ENCODE assay signal across 10 cellular contexts in genomic region chr11:68036141-68036716, GRCh38. TPM values are rescaled to one million over a fixed set of nuclear protein-coding genes. Genes with fewer than 3 reads are reported as not detected.
A peak's percentile ranks its signal among the peaks of the same experiment; 100 is the strongest.
DNase-seq lines count a peak whose midpoint lies in the region; ATAC-seq and TF ChIP-seq lines count a peak whose summit lies in the region.
"Had no signal": no experiment of that assay in that cellular context is flagged by ENCODE, and none has a peak within 500 bp of the region (broad histone marks: within the 10 kb centered on the region; RNA-seq: fewer than 3 reads in every experiment).

No MANE protein-coding gene starts in this region.

- H3K4me3 Mint-ChIP-seq in activated CD4-positive, alpha-beta T cell treated with anti-CD3 and anti-CD28 coated beads, Interleukin-2, amount 10 ng/mL, durations not matched to agents 7 days and 5 days = no peak overlapping the region

- peaks cover 33% of the 10 kb centered on the region for H3K4me1 Mint-ChIP-seq in activated CD4-positive, alpha-beta T cell treated with anti-CD3 and anti-CD28 coated beads, Interleukin-2, amount 10 ng/mL, durations not matched to agents 7 days and 5 days

- H3K79me2 ChIP-seq in MM.1S (ENCODE audit: low read length) = peaks cover 57% of the 10 kb centered on the region

- H3K9me2 ChIP-seq in MM.1S (replicated peaks; ENCODE audit: insufficient read depth, low read length) = no peaks in the 10 kb centered on the region

- WGBS in adrenal gland, 4 donors = 77 to 84% (median 80%) methylated on average over 1 to 27 of the region's 27 CpGs
- WGBS in thymus = 91% methylated on average over 27 of the region's 27 CpGs

- H3K27me3 Mint-ChIP-seq in activated CD4-positive, alpha-beta T cell treated with anti-CD3 and anti-CD28 coated beads, Interleukin-2, amount 10 ng/mL, durations not matched to agents 7 days and 5 days = no peaks in the 10 kb centered on the region

- H4K20me1 ChIP-seq in MM.1S (ENCODE audit: insufficient read depth, low read length) = no peaks in the 10 kb centered on the region; the same call in 1 of the 2 replicates

- intact Hi-C loops in adrenal gland (cut with DNase I) = loop anchor here in 1 of 2 donors (5.0 kb wide), 1 partner anchor 86 kb away; the partner anchor contains the start of gene CHKA
- intact Hi-C loops in lower lobe of right lung (cut with DNase I) = no loop called here

- POLR2A ChIA-PET in activated CD4-positive, alpha-beta T cell treated with anti-CD3 and anti-CD28 coated beads, Interleukin-2, amount 10 ng/mL, durations not matched to agents 7 days and 5 days (lab: Charles Lee) = no interaction called here

- H3K36me3 ChIP-seq in adrenal gland (replicated peaks in 1 of 2) (peaks cover 0 to 28% of the 10 kb centered on the region in 2 donors), lower lobe of right lung (peaks cover 30% of the 10 kb centered on the region), thymus (ENCODE audit: control insufficient read depth, insufficient read depth) (peaks cover 34% of the 10 kb centered on the region), MM.1S (replicated peaks; ENCODE audit: insufficient read depth, low read length) (0 out of 2 replicates have a peak, but pooled peaks cover 2% of the 10 kb centered on the region)

- H3F3A ChIP-seq in MM.1S (ENCODE audit: insufficient read depth, low read length) = peaks cover 27% of the 10 kb centered on the region

- H3K9me3 ChIP-seq in adrenal gland (replicated peaks in 1 of 3) = no peaks in the 10 kb centered on the region
- no peaks in the 10 kb centered on the region for H3K9me3 ChIP-seq in lower lobe of right lung
- no peaks in the 10 kb centered on the region for H3K9me3 ChIP-seq in thymus (ENCODE audit: control insufficient read depth)
- no peaks in the 10 kb centered on the region for H3K9me3 ChIP-seq in MM.1S (replicated peaks; ENCODE audit: insufficient read depth, low read length)

- no peak overlapping the region for H3K4me3 ChIP-seq in adrenal gland
- H3K4me3 ChIP-seq in lower lobe of right lung = no peak overlapping the region
- no peak overlapping the region for H3K4me3 ChIP-seq in thymus (ENCODE audit: low read length)
- H3K4me3 ChIP-seq in MM.1S (ENCODE audit: low read length) = no peak overlapping the region

- H3K9ac ChIP-seq in MM.1S (ENCODE audit: low read length) = no peak overlapping the region

- H3K27me3 ChIP-seq in adrenal gland (no peaks in the 10 kb centered on the region), lower lobe of right lung (ENCODE audit: low read depth) (no peaks in the 10 kb centered on the region), thymus (ENCODE audit: control insufficient read depth, insufficient read depth) (no peaks in the 10 kb centered on the region), MM.1S (replicated peaks; ENCODE audit: insufficient read depth, low read length) (no peaks in the 10 kb centered on the region)

- H2AFZ ChIP-seq in MM.1S (ENCODE audit: low read length) = no peak overlapping the region

- CTCF ChIA-PET in activated CD4-positive, alpha-beta T cell treated with anti-CD3 and anti-CD28 coated beads, Interleukin-2, amount 10 ng/mL, durations not matched to agents 7 days and 5 days (lab: Charles Lee) = interaction anchor here (1.4 kb wide), 1 partner anchor 13 kb away, joined by 3 read pairs; no protein-coding TSS in a partner anchor

- H3K27ac Mint-ChIP-seq in activated CD4-positive, alpha-beta T cell treated with anti-CD3 and anti-CD28 coated beads, Interleukin-2, amount 10 ng/mL, durations not matched to agents 7 days and 5 days = peak overlapping the region; percentile 91

- H3K4me1 ChIP-seq in adrenal gland (replicated peaks in 1 of 2) (peaks cover 68 to 84% of the 10 kb centered on the region in 2 donors), lower lobe of right lung (peaks cover 79% of the 10 kb centered on the region), thymus (ENCODE audit: control insufficient read depth, insufficient read depth, low read length) (peaks cover 27% of the 10 kb centered on the region), MM.1S (ENCODE audit: low read length) (peaks cover 16% of the 10 kb centered on the region)

- TF ChIP-seq CTCF in adrenal gland (IDR thresholded peaks at IDR 0.05) (no peak), lower lobe of right lung (IDR thresholded peaks at IDR 0.05) (no peak), MM.1S (IDR thresholded peaks at IDR 0.05; ENCODE audit: low read length) (no peak)

- no peak for DNase-seq in activated CD4-positive, alpha-beta T cell treated with anti-CD3 and anti-CD28 coated beads, Interleukin-2, amount 10 ng/mL, durations not matched to agents 7 days and 5 days
- no peak for DNase-seq in activated CD4-positive, alpha-beta T cell treated with anti-CD3 and anti-CD28 coated beads, Interleukin-2, amount 50 U/mL, for 4 hours
- DNase-seq in adrenal gland (peak in 2 of 7 donors; percentile 30 to 49), lower lobe of right lung (peak; percentile 86), MM.1S (no peak), DMS 273 treated with DMSO at 0.1 percent for 48 hours (lab: John Stamatoyannopoulos, UW) (no peak)
- DNase-seq: NCI-H2171; stimulated activated CD4-positive, alpha-beta T cell treated with anti-CD3 and anti-CD28 coated beads, Interleukin-1b, Interleukin-23, amount 100 ng/mL, for 48 hours had no signal

- ATAC-seq in lower lobe of right lung = no peak
- no peak for ATAC-seq in GM21390 (IDR thresholded peaks at IDR 0.05; ENCODE audit: unreplicated experiment)

- TF ChIP-seq POLR2A in adrenal gland (IDR thresholded peaks at IDR 0.05) = no peak

- H3K4me2 ChIP-seq in MM.1S (ENCODE audit: low read depth, low read length) = no peak overlapping the region

- H3K27ac ChIP-seq in adrenal gland (peak overlapping the region; percentile 78 to 97 (median 92)), lower lobe of right lung (peak overlapping the region; percentile 93), thymus (ENCODE audit: low read depth) (peak overlapping the region; percentile 66), MM.1S (ENCODE audit: low read length) (no peak overlapping the region)

- peaks cover 10% of the 10 kb centered on the region for H3K36me3 Mint-ChIP-seq in activated CD4-positive, alpha-beta T cell treated with anti-CD3 and anti-CD28 coated beads, Interleukin-2, amount 10 ng/mL, durations not matched to agents 7 days and 5 days (ENCODE audit: low read depth)

- H3K9me3 Mint-ChIP-seq in activated CD4-positive, alpha-beta T cell treated with anti-CD3 and anti-CD28 coated beads, Interleukin-2, amount 10 ng/mL, durations not matched to agents 7 days and 5 days = no peaks in the 10 kb centered on the region

RNA-seq across cellular contexts. Expression of gene TCIRG1, which starts 2.6 kb away (rescaled TPM):
- 100 to 1,000 TPM; 286 to 316 TPM for total RNA-seq in activated CD4-positive, alpha-beta T cell treated with anti-CD3 and anti-CD28 coated beads, Interleukin-2, amount 10 ng/mL, durations not matched to agents 7 days and 5 days
- 100 to 1,000 TPM; 112 to 384 (median 258) TPM for total RNA-seq in adrenal gland
- polyA plus RNA-seq in adrenal gland = 1,000 to 10,000 TPM in 1 of 3 donors, 100 to 1,000 TPM in 1, 10 to 100 TPM in 1; 28.4 to 1,150 (median 823) TPM
- total RNA-seq in lower lobe of right lung = 276 TPM
- polyA plus RNA-seq in thymus = 236 TPM

RNA-seq across cellular contexts. Expression of gene NDUFS8, which starts 5.7 kb away (rescaled TPM):
- 100 to 1,000 TPM; 116 to 138 TPM for total RNA-seq in activated CD4-positive, alpha-beta T cell treated with anti-CD3 and anti-CD28 coated beads, Interleukin-2, amount 10 ng/mL, durations not matched to agents 7 days and 5 days
- total RNA-seq in adrenal gland (1,000 to 10,000 TPM in 1 of 8 donors, 100 to 1,000 TPM in 7; 425 to 1,037 (median 520) TPM), lower lobe of right lung (95.5 TPM)
- polyA plus RNA-seq in adrenal gland (100 to 1,000 TPM; 199 to 814 (median 571) TPM), thymus (84.1 TPM)

RNA-seq across cellular contexts. Expression of gene ALDH3B1, which starts 26.1 kb away (rescaled TPM):
- under 1 TPM in 1 of 2 experiments, not detected in 1; 0.15 TPM for total RNA-seq in activated CD4-positive, alpha-beta T cell treated with anti-CD3 and anti-CD28 coated beads, Interleukin-2, amount 10 ng/mL, durations not matched to agents 7 days and 5 days
- total RNA-seq in adrenal gland (10 to 100 TPM; 38.7 to 70.3 (median 59.0) TPM), lower lobe of right lung (104 TPM)
- polyA plus RNA-seq in adrenal gland (10 to 100 TPM; 24.4 to 35.4 (median 26.9) TPM), thymus (3.9 TPM)

RNA-seq across cellular contexts. Expression of gene UNC93B1, which starts 32.3 kb away (rescaled TPM):
- total RNA-seq in activated CD4-positive, alpha-beta T cell treated with anti-CD3 and anti-CD28 coated beads, Interleukin-2, amount 10 ng/mL, durations not matched to agents 7 days and 5 days = 10 to 100 TPM; 32.6 to 34.3 TPM
- 10 to 100 TPM; 23.1 to 81.2 (median 60.0) TPM for total RNA-seq in adrenal gland
- 10 to 100 TPM; 10.3 to 57.7 (median 57.0) TPM for polyA plus RNA-seq in adrenal gland
- 121 TPM for total RNA-seq in lower lobe of right lung
- 30.8 TPM for polyA plus RNA-seq in thymus

Comparison
In these comparisons a context has a peak if more than half of its experiments do, and no peak if none do; other contexts are left out.
1. RNA of gene ALDH3B1, which starts 26.1 kb away (total RNA-seq): 104 TPM in lower lobe of right lung (single experiment) and 38.7 to 70.3 TPM in adrenal gland; 0.15 TPM in activated CD4-positive, alpha-beta T cell treated with anti-CD3 and anti-CD28 coated beads, Interleukin-2, amount 10 ng/mL, durations not matched to agents 7 days and 5 days; every median in the first group is over 10 times any median in the second.